9 cellular contexts compared by ENCODE assay signal in the genomic region with DNA sequence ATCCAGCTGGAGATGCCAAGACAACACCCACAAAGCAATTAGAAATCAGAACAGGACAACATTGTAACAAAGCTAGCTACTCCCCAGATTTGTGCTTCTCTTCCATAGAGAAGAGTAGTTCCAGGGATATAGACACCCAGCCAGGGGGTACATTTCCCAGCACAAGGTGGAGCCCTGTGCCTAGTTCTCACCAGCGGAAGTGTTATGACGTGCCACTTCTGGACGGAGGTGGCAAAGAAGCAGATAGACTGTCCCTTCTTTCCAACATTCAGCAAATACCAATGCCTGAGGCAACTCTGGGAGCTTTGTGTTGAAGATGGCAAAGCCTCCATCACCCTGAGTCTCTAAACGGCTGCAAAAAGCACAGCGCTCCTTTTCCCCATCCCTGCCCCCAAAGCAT. TPM values are rescaled to one million over a fixed set of nuclear protein-coding genes. Genes with fewer than 3 reads are reported as not detected.
DNase-seq lines count a peak whose midpoint lies in the region; FAIRE-seq and TF ChIP-seq lines count a peak whose summit lies in the region.
"Had no signal": no experiment of that assay in that cellular context is flagged by ENCODE, and none has a peak within 500 bp of the region (broad histone marks: within the 10 kb centered on the region; RNA-seq: fewer than 3 reads in every experiment).

No MANE protein-coding gene starts in this region.

- H3K36me3 Mint-ChIP-seq in CD4-positive, alpha-beta memory T cell: no peaks in the 10 kb centered on the region

- H3K4me1 ChIP-seq in ACC112 (ENCODE audit: control insufficient read depth, insufficient read depth, low read length, unreplicated experiment) (peaks cover 23% of the 10 kb centered on the region), ascending aorta (no peaks in the 10 kb centered on the region), kidney (ENCODE audit: control insufficient read depth in 1 of 2, insufficient read depth in 1 of 2, low read depth in 1 of 2, low read length in 2 of 2) (no peaks in the 10 kb centered on the region)
- H3K4me1 ChIP-seq in CD4-positive, alpha-beta memory T cell (ENCODE audit: insufficient read depth, low read length): no peaks in the 10 kb centered on the region

- POLR2A ChIA-PET in CD4-positive, alpha-beta memory T cell (lab: Charles Lee; ENCODE audit: partially characterized antibody): interaction anchor here (1.1 kb wide), 1 partner anchor 24 kb away, joined by 3 read pairs; a partner anchor contains a TSS

- peaks cover 0 to 4% of the 10 kb centered on the region in 2 donors for H3K27me3 Mint-ChIP-seq in CD4-positive, alpha-beta memory T cell

- H3K4me1 Mint-ChIP-seq in CD4-positive, alpha-beta memory T cell: peaks cover 0 to 2% (median 0%) of the 10 kb centered on the region in 4 donors

- H3K36me3 ChIP-seq in ACC112 (ENCODE audit: insufficient read depth, low read length) (no peaks in the 10 kb centered on the region), ascending aorta (no peaks in the 10 kb centered on the region), kidney (ENCODE audit: control insufficient read depth in 1 of 2, insufficient read depth in 2 of 2, low read length in 2 of 2) (no peaks in the 10 kb centered on the region)
- H3K36me3 ChIP-seq in CD4-positive, alpha-beta memory T cell (ENCODE audit: insufficient read depth, low read length): no peaks in the 10 kb centered on the region

- H3K79me2 ChIP-seq in ACC112 (ENCODE audit: control insufficient read depth, insufficient read depth, low read length, unreplicated experiment): no peaks in the 10 kb centered on the region

- peak overlapping the region; percentile 30 for H2AFZ ChIP-seq in ACC112 (ENCODE audit: low read length, unreplicated experiment)

- no peak overlapping the region for H3K4me3 Mint-ChIP-seq in CD4-positive, alpha-beta memory T cell

- no peaks in the 10 kb centered on the region for H3K9me3 Mint-ChIP-seq in CD4-positive, alpha-beta memory T cell

- FAIRE-seq in kidney (lab: Jason Lieb, UNC): no peak

- TF ChIP-seq CTCF in LNCAP (IDR thresholded peaks at IDR 0.05): peak; percentile 63
- TF ChIP-seq CTCF in ascending aorta (IDR thresholded peaks at IDR 0.05): peak in 2 of 3 experiments; percentile 14 to 22
- peak; percentile 34 for TF ChIP-seq CTCF in kidney (IDR thresholded peaks at IDR 0.05; ENCODE audit: borderline replicate concordance, extremely low read depth, insufficient read depth)

- intact Hi-C loops in ascending aorta (cut with DNase I): no loop called here
- intact Hi-C loops in kidney (cut with DNase I): no loop called here
- intact Hi-C loops in CD4-positive, alpha-beta memory T cell (cut with micrococcal nuclease): no loop called here

- CTCF ChIA-PET in CD4-positive, alpha-beta memory T cell (lab: Charles Lee; ENCODE audit: partially characterized antibody): interaction anchor here (1.2 kb wide), 1 partner anchor 12 kb away, joined by 5 read pairs; no protein-coding TSS in a partner anchor

- H3K4me3 ChIP-seq in ACC112 (ENCODE audit: low read depth, low read length) (no peak overlapping the region), ascending aorta (no peak overlapping the region), kidney (ENCODE audit: low read length in 2 of 2) (no peak overlapping the region)
- no peak overlapping the region for H3K4me3 ChIP-seq in CD4-positive, alpha-beta memory T cell (ENCODE audit: low read length in 2 of 2)

- H3K9me3 ChIP-seq in ascending aorta (no peaks in the 10 kb centered on the region), kidney (ENCODE audit: control insufficient read depth in 1 of 2, low read length in 2 of 2) (no peaks in the 10 kb centered on the region)
- no peaks in the 10 kb centered on the region for H3K9me3 ChIP-seq in CD4-positive, alpha-beta memory T cell (ENCODE audit: control insufficient read depth in 1 of 2, low read length in 2 of 2)

- no peak overlapping the region for H3K27ac ChIP-seq in ACC112 (ENCODE audit: low read depth, low read length)
- no peak overlapping the region for H3K27ac ChIP-seq in ascending aorta
- no peak overlapping the region for H3K27ac ChIP-seq in kidney (ENCODE audit: low read depth in 2 of 2, low read length in 2 of 2)
- H3K27ac ChIP-seq in CD4-positive, alpha-beta memory T cell (ENCODE audit: low read depth, low read length): no peak overlapping the region

- no peak overlapping the region for H3K9ac ChIP-seq in kidney (ENCODE audit: low read length in 2 of 2)

- H3K27ac Mint-ChIP-seq in CD4-positive, alpha-beta memory T cell: no peak overlapping the region

- H3K27me3 ChIP-seq in ACC112 (ENCODE audit: insufficient read depth, low read length) (no peaks in the 10 kb centered on the region), ascending aorta (no peaks in the 10 kb centered on the region)
- peaks cover 3% of the 10 kb centered on the region for H3K27me3 ChIP-seq in CD4-positive, alpha-beta memory T cell (ENCODE audit: insufficient read depth, low read length)

- DNase-seq in ascending aorta (ENCODE audit: low spot score in 2 of 2) (no peak), kidney (no peak), AML-193 (lab: John Stamatoyannopoulos, UW) (no peak), glomerular visceral epithelial cell (ENCODE audit: extremely low spot score) (no peak)
- DNase-seq in CD4-positive, alpha-beta memory T cell: no peak
- no peak for DNase-seq in stimulated activated CD4-positive, alpha-beta T cell treated with anti-CD3 and anti-CD28 coated beads, Interleukin-12 subunit alpha, Interleukin-12 subunit beta, amount 100 ng/mL, for 4 hours
- DNase-seq: cerebellar nuclear complex had no signal

RNA-seq across cellular contexts. Expression of a gene that starts 23.4 kb away (rescaled TPM):
- total RNA-seq in ascending aorta: 10.9 TPM
- total RNA-seq in kidney: 29.4 TPM
- 11.7 TPM for polyA plus RNA-seq in kidney (ENCODE audit: insufficient read depth, low read depth, low replicate concordance)
- 10 to 100 TPM; 20.5 to 22.0 TPM for total RNA-seq in CD4-positive, alpha-beta memory T cell
- 10 to 100 TPM in 1 of 2 donors, 1 to 10 TPM in 1; 9.4 to 12.5 TPM for polyA plus RNA-seq in CD4-positive, alpha-beta memory T cell
